ENCODE assay signal across 18 cellular contexts in genomic region chr4:174256277-174256713, GRCh38. TPM values are rescaled to one million over a fixed set of nuclear protein-coding genes. Genes with fewer than 3 reads are reported as not detected.
DNase-seq lines count a peak whose midpoint lies in the region; FAIRE-seq and TF ChIP-seq lines count a peak whose summit lies in the region.
"Had no signal": no experiment of that assay in that cellular context is flagged by ENCODE, and none has a peak within 500 bp of the region (broad histone marks: within the 10 kb centered on the region; RNA-seq: fewer than 3 reads in every experiment).

No MANE protein-coding gene starts in this region.

- H3K27me3 ChIP-seq in muscle layer of duodenum (ENCODE audit: low read depth, low read length) (no peaks in the 10 kb centered on the region), mesendoderm (ENCODE audit: insufficient read depth, low read length, poor library complexity) (no peaks in the 10 kb centered on the region)
- H3K27me3 ChIP-seq: heart left ventricle, vagina had no signal

- peaks cover 0 to 5% of the 10 kb centered on the region in 2 donors for H3K36me3 ChIP-seq in muscle layer of duodenum (ENCODE audit: control insufficient read depth in 1 of 2, insufficient read depth in 2 of 2, low read length in 2 of 2)
- H3K36me3 ChIP-seq in mesendoderm (ENCODE audit: control insufficient read depth, insufficient read depth, low read length) = no peaks in the 10 kb centered on the region
- H3K36me3 ChIP-seq: vagina had no signal

- H3K27ac ChIP-seq in muscle layer of duodenum (ENCODE audit: low read length) (peak overlapping the region; percentile 19), mesendoderm (ENCODE audit: low read depth, low read length) (no peak overlapping the region)
- H3K27ac ChIP-seq: heart left ventricle, vagina had no signal

- no peaks in the 10 kb centered on the region for H3K79me2 ChIP-seq in mesendoderm (ENCODE audit: control insufficient read depth, insufficient read depth, low read length)

- no peaks in the 10 kb centered on the region for H3K79me1 ChIP-seq in mesendoderm (ENCODE audit: low read length)

- H2BK15ac ChIP-seq in mesendoderm (replicated peaks; ENCODE audit: low read depth) = no peak overlapping the region

- no peaks in the 10 kb centered on the region for H3K36me3 Mint-ChIP-seq in endothelial cell (ENCODE audit: low read depth, unreplicated experiment)

- no peak overlapping the region for H2BK5ac ChIP-seq in mesendoderm (ENCODE audit: low read length)

- H3K27ac Mint-ChIP-seq in endothelial cell (ENCODE audit: unreplicated experiment) = no peak overlapping the region
- H3K27ac Mint-ChIP-seq: activated T-cell treated with anti-CD3 and anti-CD28 coated beads, Interleukin-2, amount 50 U/mL, for 72 hours; CD8-positive, alpha-beta T cell; GM23338; stimulated activated naive CD8-positive, alpha-beta T cell treated with anti-CD3 and anti-CD28 coated beads, Interleukin-15, Interleukin-2, amounts not matched to agents 100 ng/mL and 50 ng/mL, for 24 hours had no signal

- no peak overlapping the region for H3K56ac ChIP-seq in mesendoderm (ENCODE audit: low read length)

- no peak overlapping the region for H3K4me3 Mint-ChIP-seq in endothelial cell (ENCODE audit: unreplicated experiment)
- H3K4me3 Mint-ChIP-seq: activated T-cell treated with anti-CD3 and anti-CD28 coated beads, Interleukin-2, amount 50 U/mL, for 72 hours; CD8-positive, alpha-beta T cell; GM23338; stimulated activated naive CD8-positive, alpha-beta T cell treated with anti-CD3 and anti-CD28 coated beads, Interleukin-15, Interleukin-2, amounts not matched to agents 100 ng/mL and 50 ng/mL, for 24 hours had no signal

- no peaks in the 10 kb centered on the region for H3K4me1 Mint-ChIP-seq in endothelial cell (ENCODE audit: unreplicated experiment)
- H3K4me1 Mint-ChIP-seq: GM23338 had no signal

- no peaks in the 10 kb centered on the region for H3K9me3 Mint-ChIP-seq in endothelial cell (ENCODE audit: unreplicated experiment)
- H3K9me3 Mint-ChIP-seq: activated T-cell treated with anti-CD3 and anti-CD28 coated beads, Interleukin-2, amount 50 U/mL, for 72 hours; CD8-positive, alpha-beta T cell; GM23338; stimulated activated naive CD8-positive, alpha-beta T cell treated with anti-CD3 and anti-CD28 coated beads, Interleukin-15, Interleukin-2, amounts not matched to agents 100 ng/mL and 50 ng/mL, for 24 hours had no signal

- H3K23ac ChIP-seq in mesendoderm (ENCODE audit: low read length) = no peak overlapping the region

- H4K8ac ChIP-seq in mesendoderm (ENCODE audit: low read depth, low read length) = no peak overlapping the region

- H3K9me3 ChIP-seq in muscle layer of duodenum (ENCODE audit: control insufficient read depth in 1 of 2, low read length in 2 of 2) = no peaks in the 10 kb centered on the region
- H3K9me3 ChIP-seq: heart left ventricle, vagina had no signal

- no peak for TF ChIP-seq CTCF in D721Med (IDR thresholded peaks at IDR 0.05; ENCODE audit: insufficient read depth, missing control alignments)
- no peak for TF ChIP-seq CTCF in cardiac fibroblast (IDR thresholded peaks at IDR 0.05; ENCODE audit: low read depth, low read length)
- no peak for TF ChIP-seq CTCF in endothelial cell (IDR thresholded peaks at IDR 0.05; ENCODE audit: unreplicated experiment)

- H4K5ac ChIP-seq in mesendoderm (ENCODE audit: low read length) = no peak overlapping the region

- FAIRE-seq in D721Med (lab: Jason Lieb, UNC) = peak; percentile 16

- no peak overlapping the region for H3K4me3 ChIP-seq in cardiac fibroblast (replicated peaks in 1 of 2; ENCODE audit: low read depth in 2 of 2, low read length in 2 of 2)
- H3K4me3 ChIP-seq in muscle layer of duodenum (ENCODE audit: low read depth in 1 of 2, low read length in 2 of 2) = no peak overlapping the region
- no peak overlapping the region for H3K4me3 ChIP-seq in mesendoderm (ENCODE audit: low read length)
- H3K4me3 ChIP-seq: GM23338, heart left ventricle, vagina had no signal

- no peak overlapping the region for H3K9ac ChIP-seq in mesendoderm (ENCODE audit: low read length)

- H3K4ac ChIP-seq in mesendoderm (ENCODE audit: low read depth, low read length) = no peak overlapping the region

- no peak overlapping the region for H2AK5ac ChIP-seq in mesendoderm (ENCODE audit: low read length)

- no peak overlapping the region for H3K18ac ChIP-seq in mesendoderm (ENCODE audit: low read length)

- H3K4me1 ChIP-seq in muscle layer of duodenum (ENCODE audit: control insufficient read depth in 1 of 2, insufficient read depth in 2 of 2, low read length in 2 of 2) = peaks cover 0 to 13% of the 10 kb centered on the region in 2 donors
- no peaks in the 10 kb centered on the region for H3K4me1 ChIP-seq in mesendoderm (ENCODE audit: control insufficient read depth, low read depth, low read length)
- H3K4me1 ChIP-seq: vagina had no signal

- DNase-seq in D721Med (ENCODE audit: insufficient read length, low spot score) = no peak
- DNase-seq in OCI-M1 (lab: John Stamatoyannopoulos, UW) = peak; percentile 36
- DNase-seq in cardiac fibroblast (ENCODE audit: low read depth in 2 of 2) = peak; percentile 69 to 72
- no peak for DNase-seq in endothelial cell (ENCODE audit: low spot score)
- no peak for DNase-seq in mesendoderm
- DNase-seq in C1 segment of cervical spinal cord (lab: John Stamatoyannopoulos, UW) = no peak
- no peak for DNase-seq in activated CD4-positive, CD25-positive, alpha-beta regulatory T cell treated with anti-CD3 and anti-CD28 coated beads, Interleukin-2, amount 50 U/mL, for 72 hours
- DNase-seq: activated T-cell treated with anti-CD3 and anti-CD28 coated beads, Interleukin-2, amount 50 U/mL, for 72 hours; CD8-positive, alpha-beta T cell; effector memory CD4-positive, alpha-beta T cell; GF-D8; heart left ventricle; NCI-H2029; NCI-H748 treated with DMSO at 0.1 percent for 48 hours had no signal

- 100% methylated on average over 1 of the region's 1 CpG for WGBS in mesendoderm (ENCODE audit: extremely low coverage, insufficient coverage, low lambda C conversion rate)

- H3K27me3 Mint-ChIP-seq in endothelial cell (ENCODE audit: unreplicated experiment) = no peaks in the 10 kb centered on the region
- H3K27me3 Mint-ChIP-seq: stimulated activated naive CD8-positive, alpha-beta T cell treated with anti-CD3 and anti-CD28 coated beads, Interleukin-15, Interleukin-2, amounts not matched to agents 100 ng/mL and 50 ng/mL, for 24 hours had no signal

- H2BK120ac ChIP-seq in mesendoderm (ENCODE audit: low read depth, low read length) = no peak overlapping the region

- H3K4me2 ChIP-seq in mesendoderm (ENCODE audit: low read length) = no peak overlapping the region
- H3K4me2 ChIP-seq: GM23338 had no signal

RNA-seq across cellular contexts. Expression of gene FBXO8, which starts 27.2 kb away (rescaled TPM):
- total RNA-seq in endothelial cell (ENCODE audit: unreplicated experiment) = 12.4 TPM
- polyA plus RNA-seq in mesendoderm (2013, experiment 1 of 2) = 5.8 TPM
- 6.3 TPM for polyA plus RNA-seq in mesendoderm (2013, experiment 2 of 2)

RNA-seq across cellular contexts. Expression of gene CEP44, which starts 27.4 kb away (rescaled TPM):
- total RNA-seq in endothelial cell (ENCODE audit: unreplicated experiment) = 9.5 TPM
- 7.4 TPM for polyA plus RNA-seq in mesendoderm (2013, experiment 1 of 2)
- 6.9 TPM for polyA plus RNA-seq in mesendoderm (2013, experiment 2 of 2)

Comparison
In these comparisons a context has a peak if more than half of its experiments do, and no peak if none do; other contexts are left out.
1. DNase-seq: peak in OCI-M1 (single experiment) and cardiac fibroblast (2 of 2); none in D721Med (single experiment), endothelial cell (single experiment), mesendoderm (single experiment), C1 segment of cervical spinal cord (0 of 14) and activated CD4-positive, CD25-positive, alpha-beta regulatory T cell treated with anti-CD3 and anti-CD28 coated beads, Interleukin-2, amount 50 U/mL, for 72 hours (single experiment).